In the genomic region with DNA sequence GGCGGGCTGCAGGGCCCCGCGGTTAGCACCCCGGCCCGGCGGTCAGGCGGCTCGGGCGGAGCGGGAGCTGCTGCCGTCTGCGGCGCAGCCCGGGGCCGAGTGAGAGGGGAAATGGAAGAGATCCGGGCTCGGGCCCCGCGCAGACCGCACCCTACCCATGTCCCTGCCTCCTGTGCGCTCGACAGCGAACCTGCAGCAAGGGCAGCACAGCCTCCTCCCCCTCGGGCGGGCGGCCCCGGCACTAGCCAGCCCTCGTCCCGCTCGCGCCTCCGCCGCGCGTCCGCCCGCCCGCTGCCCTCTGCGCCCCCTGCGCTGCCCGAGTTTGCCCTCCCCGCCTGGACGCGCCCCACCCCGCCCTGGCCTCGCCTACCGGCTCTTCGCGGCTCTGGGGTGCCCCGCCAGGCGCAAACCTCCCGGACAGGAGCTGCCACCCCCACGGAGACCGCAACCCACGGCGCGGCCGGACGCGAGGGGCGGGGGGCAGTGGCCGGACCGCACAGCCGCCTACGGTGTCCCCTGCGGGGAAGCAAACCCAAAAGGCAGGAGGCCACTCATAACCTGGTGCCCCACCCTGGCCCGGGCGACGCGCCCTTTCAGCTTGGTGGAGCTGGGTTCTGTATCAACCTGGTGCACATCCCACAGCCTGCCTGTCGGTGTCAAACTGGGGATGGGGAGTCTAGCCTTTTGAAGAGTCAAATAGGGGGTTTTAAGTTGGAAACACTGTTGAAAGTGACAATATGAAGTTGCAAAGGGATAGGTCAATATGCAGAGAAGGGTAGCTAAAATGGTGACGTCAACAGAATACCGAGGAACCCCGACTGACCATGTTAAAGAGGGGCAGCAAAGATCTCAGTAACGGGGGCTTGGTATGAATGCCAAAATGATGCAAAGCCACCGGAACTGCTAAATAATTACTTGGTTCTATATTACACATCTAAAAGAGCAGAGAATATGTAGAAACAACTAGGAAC, we compare ENCODE assay signal across 9 cellular contexts. TPM values are rescaled to one million over a fixed set of nuclear protein-coding genes. Genes with fewer than 3 reads are reported as not detected.
DNase-seq lines count a peak whose midpoint lies in the region; ATAC-seq and TF ChIP-seq lines count a peak whose summit lies in the region.
"Had no signal": no experiment of that assay in that cellular context is flagged by ENCODE, and none has a peak within 500 bp of the region (broad histone marks: within the 10 kb centered on the region; RNA-seq: fewer than 3 reads in every experiment).

A gene (minus strand): TSS at position 101 of the 971 bp plus-strand sequence. CDS start 454 bp downstream, outside the sequence.

- peaks cover 20% of the 10 kb centered on the region for H3K4me1 Mint-ChIP-seq in CD4-positive, alpha-beta T cell (ENCODE audit: low read depth)
- H3K4me1 Mint-ChIP-seq in naive thymus-derived CD8-positive, alpha-beta T cell = peaks cover 15 to 28% (median 20%) of the 10 kb centered on the region in 4 donors
- H3K4me1 Mint-ChIP-seq in HFFc6 (ENCODE audit: low read depth) = peaks cover 15% of the 10 kb centered on the region

- no peaks in the 10 kb centered on the region for H3K36me3 Mint-ChIP-seq in CD4-positive, alpha-beta T cell (ENCODE audit: low read depth)
- H3K36me3 Mint-ChIP-seq in naive thymus-derived CD8-positive, alpha-beta T cell = peaks cover 0 to 4% (median 0%) of the 10 kb centered on the region in 3 donors
- H3K36me3 Mint-ChIP-seq in HFFc6 (ENCODE audit: low read depth) = no peaks in the 10 kb centered on the region

- ATAC-seq in CD4-positive, alpha-beta T cell (ENCODE audit: poor library complexity) = no peak
- peak; percentile 23 to 43 for ATAC-seq in naive thymus-derived CD8-positive, alpha-beta T cell
- ATAC-seq in HG03565 (IDR thresholded peaks at IDR 0.05; ENCODE audit: unreplicated experiment) = no peak

- CTCF ChIA-PET in CD4-positive, alpha-beta T cell (lab: Charles Lee) = no interaction called here

- no peaks in the 10 kb centered on the region for H3K9me3 Mint-ChIP-seq in CD4-positive, alpha-beta T cell
- no peaks in the 10 kb centered on the region for H3K9me3 Mint-ChIP-seq in naive thymus-derived CD8-positive, alpha-beta T cell
- H3K9me3 Mint-ChIP-seq in HFFc6 = no peaks in the 10 kb centered on the region

- H3K4me3 Mint-ChIP-seq in CD4-positive, alpha-beta T cell = peak within 1 kb of the TSS; percentile 67
- peak within 1 kb of the TSS in 9 of 10 donors; percentile 40 to 87 (median 63) for H3K4me3 Mint-ChIP-seq in naive thymus-derived CD8-positive, alpha-beta T cell
- no peak within 1 kb of the TSS for H3K4me3 Mint-ChIP-seq in HFFc6

- peaks cover 67% of the 10 kb centered on the region for H3K27me3 ChIP-seq in CD4-positive, alpha-beta T cell (ENCODE audit: control insufficient read depth, insufficient read depth, low read length)

- no peak for TF ChIP-seq CTCF in CD4-positive, alpha-beta T cell (IDR thresholded peaks at IDR 0.05)
- no peak for TF ChIP-seq CTCF in coronary artery (IDR thresholded peaks at IDR 0.05)
- no peak for TF ChIP-seq CTCF in HFFc6 (IDR thresholded peaks at IDR 0.05)

- H3K27me3 Mint-ChIP-seq in CD4-positive, alpha-beta T cell = peaks cover 77% of the 10 kb centered on the region
- peaks cover 31 to 71% (median 45%) of the 10 kb centered on the region in 5 donors for H3K27me3 Mint-ChIP-seq in naive thymus-derived CD8-positive, alpha-beta T cell
- peaks cover 50% of the 10 kb centered on the region for H3K27me3 Mint-ChIP-seq in HFFc6 (ENCODE audit: insufficient read depth)

- no peak for DNase-seq in CD4-positive, alpha-beta T cell
- DNase-seq in HuH-7 (ENCODE audit: low spot score) = peak; percentile 79
- no peak for DNase-seq in coronary artery (ENCODE audit: low spot score)
- DNase-seq in naive thymus-derived CD8-positive, alpha-beta T cell = no peak
- no peak for DNase-seq in NCI-H2107 (lab: John Stamatoyannopoulos, UW)
- DNase-seq in activated CD4-positive, CD25-positive, alpha-beta regulatory T cell (lab: John Stamatoyannopoulos, UW) = no peak
- no peak for DNase-seq in HFFc6

- intact Hi-C loops in CD4-positive, alpha-beta T cell (cut with DNase I, micrococcal nuclease) = no loop called here

- POLR2A ChIA-PET in CD4-positive, alpha-beta T cell (lab: Charles Lee) = no interaction called here
- POLR2A ChIA-PET in naive thymus-derived CD8-positive, alpha-beta T cell (lab: Charles Lee) = no interaction called here

- no peak within 1 kb of the TSS for H3K27ac ChIP-seq in CD4-positive, alpha-beta T cell (ENCODE audit: low read depth, low read length)
- no peak within 1 kb of the TSS for H3K27ac ChIP-seq in coronary artery

- H3K9me3 ChIP-seq in CD4-positive, alpha-beta T cell (ENCODE audit: control insufficient read depth, low read length) = no peaks in the 10 kb centered on the region

- H3K27ac Mint-ChIP-seq in CD4-positive, alpha-beta T cell = no peak within 1 kb of the TSS
- peak within 1 kb of the TSS in 1 of 10 donors; percentile 36 for H3K27ac Mint-ChIP-seq in naive thymus-derived CD8-positive, alpha-beta T cell
- H3K27ac Mint-ChIP-seq in HFFc6 = no peak within 1 kb of the TSS

- peak within 1 kb of the TSS; percentile 64 for H3K4me3 ChIP-seq in coronary artery

RNA-seq across cellular contexts. Expression of the gene that starts here (rescaled TPM):
- not detected for total RNA-seq in CD4-positive, alpha-beta T cell
- not detected for total RNA-seq in naive thymus-derived CD8-positive, alpha-beta T cell
- not detected for polyA plus RNA-seq in naive thymus-derived CD8-positive, alpha-beta T cell
- not detected for total RNA-seq in HFFc6 (2021; fragmentation: NEBNext Ultra II Directional; extraction: Animal tissue kit (Norgen Biotek cat#: 25700))
- total RNA-seq: T-helper 1 cell treated with Interleukin-12 subunit alpha and Interleukin-12 subunit beta and Interleukin-4 antibody, amounts not matched to agents 30 ng/mL and 1 ng/mL, for 36 hours had no signal

Comparison
In these comparisons a context has a peak if more than half of its experiments do, and no peak if none do; other contexts are left out.
1. Peak in ATAC-seq in naive thymus-derived CD8-positive, alpha-beta T cell; RNA of the gene not detected or under 1 TPM.